In the genomic region with DNA sequence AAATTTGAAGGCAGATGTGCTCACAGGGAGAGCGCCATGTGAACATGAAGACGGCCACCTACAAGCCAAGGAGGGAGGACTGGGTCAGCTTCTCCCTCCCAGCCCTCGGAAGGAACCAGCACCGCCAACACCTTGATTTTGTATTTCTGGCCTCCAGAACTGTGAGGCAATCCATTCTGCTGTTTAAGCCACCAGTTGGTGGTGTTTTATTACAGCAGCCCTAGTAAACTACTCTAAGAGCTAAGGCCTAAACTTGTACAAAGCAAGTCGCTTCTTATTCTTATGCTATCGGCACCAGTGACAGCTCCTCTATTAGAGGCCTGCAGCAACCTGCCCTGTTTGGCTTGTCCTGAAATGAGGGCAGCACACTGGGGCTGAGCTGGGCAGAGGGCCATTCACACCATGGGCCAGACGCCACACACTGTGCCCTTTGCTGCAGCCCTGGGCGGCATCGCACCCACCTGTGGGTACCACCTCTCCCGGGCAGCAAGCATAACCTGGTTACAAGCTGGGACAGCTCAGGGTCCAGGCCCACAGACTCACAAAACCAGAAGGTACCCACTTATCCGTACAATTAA, we compare ENCODE assay signal across 25 cellular contexts.
"Had no signal": no experiment of that assay in that cellular context is flagged by ENCODE, and none has a peak within 500 bp of the region (broad histone marks: within the 10 kb centered on the region; RNA-seq: fewer than 3 reads in every experiment).

No MANE protein-coding gene starts in this region.

- ATAC-seq: foreskin keratinocyte; heart right ventricle; left cardiac atrium; left lung; naive thymus-derived CD8-positive, alpha-beta T cell; right cardiac atrium; stimulated activated effector memory CD8-positive, alpha-beta T cell treated with anti-CD3 and anti-CD28 coated beads, Interleukin-12 subunit alpha, Interleukin-12 subunit beta, amount 100 ng/mL, for 72 hours; stimulated activated naive CD8-positive, alpha-beta T cell treated with anti-CD3 and anti-CD28 coated beads, Interleukin-15, Interleukin-2, amounts not matched to agents 100 U/mL and 50 U/mL, for 24 hours; upper lobe of right lung had no signal

- DNase-seq: cerebellar nuclear complex; effector CD4-positive, alpha-beta T cell; foreskin keratinocyte; glutamatergic neuron; heart right ventricle; hippocampal formation; left cardiac atrium; left lung; mammary epithelial cell; mesendoderm; naive thymus-derived CD8-positive, alpha-beta T cell; right cardiac atrium; sigmoid colon; stimulated activated CD4-positive, alpha-beta T cell treated with anti-CD3 and anti-CD28 coated beads, Interleukin-2, amount 100 ng/mL, for 24 hours; stimulated activated CD4-positive, alpha-beta T cell treated with anti-CD3 and anti-CD28 coated beads, Interleukin-4, amount 100 ng/mL, for 24 hours; stimulated activated naive CD8-positive, alpha-beta T cell treated with anti-CD3 and anti-CD28 coated beads, Interleukin-15, Interleukin-2, amounts not matched to agents 100 U/mL and 50 U/mL, for 24 hours; transverse colon; upper lobe of right lung; uterus had no signal

- H3K4me3 ChIP-seq: dorsolateral prefrontal cortex, esophagus muscularis mucosa, heart right ventricle, left lung, sigmoid colon, transverse colon, upper lobe of right lung, uterus had no signal

- H3K36me3 ChIP-seq: esophagus muscularis mucosa, heart right ventricle, left lung, sigmoid colon, transverse colon, upper lobe of right lung, uterus had no signal

- H3K27ac Mint-ChIP-seq: naive thymus-derived CD8-positive, alpha-beta T cell; progenitor cell of endocrine pancreas; stimulated activated effector memory CD8-positive, alpha-beta T cell treated with anti-CD3 and anti-CD28 coated beads, Interleukin-12 subunit alpha, Interleukin-12 subunit beta, amount 100 ng/mL, for 72 hours had no signal

- H3K36me3 Mint-ChIP-seq: stimulated activated effector memory CD8-positive, alpha-beta T cell treated with anti-CD3 and anti-CD28 coated beads, Interleukin-12 subunit alpha, Interleukin-12 subunit beta, amount 100 ng/mL, for 72 hours had no signal

- H3K9me3 ChIP-seq: heart right ventricle, left lung, sigmoid colon, transverse colon, upper lobe of right lung, uterus had no signal

- H3K27ac ChIP-seq: dorsolateral prefrontal cortex, epithelial cell of prostate, esophagus muscularis mucosa, foreskin keratinocyte, heart right ventricle, left lung, parathyroid adenoma, sigmoid colon, transverse colon, upper lobe of right lung, uterus had no signal

- H3K27me3 ChIP-seq: dorsolateral prefrontal cortex, foreskin keratinocyte, upper lobe of right lung, uterus had no signal

- H3K4me1 Mint-ChIP-seq: naive thymus-derived CD8-positive, alpha-beta T cell; stimulated activated effector memory CD8-positive, alpha-beta T cell treated with anti-CD3 and anti-CD28 coated beads, Interleukin-12 subunit alpha, Interleukin-12 subunit beta, amount 100 ng/mL, for 72 hours had no signal

- H3K4me1 ChIP-seq: esophagus muscularis mucosa, foreskin keratinocyte, heart right ventricle, left lung, parathyroid adenoma, sigmoid colon, transverse colon, upper lobe of right lung, uterus had no signal

- H3K4me3 Mint-ChIP-seq: naive thymus-derived CD8-positive, alpha-beta T cell; stimulated activated effector memory CD8-positive, alpha-beta T cell treated with anti-CD3 and anti-CD28 coated beads, Interleukin-12 subunit alpha, Interleukin-12 subunit beta, amount 100 ng/mL, for 72 hours had no signal
